10 cellular contexts compared by ENCODE assay signal in genomic region chr21:44427241-44428120, GRCh38. TPM values are rescaled to one million over a fixed set of nuclear protein-coding genes. Genes with fewer than 3 reads are reported as not detected.
A peak's percentile ranks its signal among the peaks of the same experiment; 100 is the strongest.
DNase-seq lines count a peak whose midpoint lies in the region; ATAC-seq, FAIRE-seq and TF ChIP-seq lines count a peak whose summit lies in the region.
"Had no signal": no experiment of that assay in that cellular context is flagged by ENCODE, and none has a peak within 500 bp of the region (broad histone marks: within the 10 kb centered on the region; RNA-seq: fewer than 3 reads in every experiment).

No MANE protein-coding gene starts in this region.

- H3K4me3 ChIP-seq in pancreas = no peak overlapping the region

- FAIRE-seq in pancreas (lab: Jason Lieb, UNC) = no peak
- no peak for FAIRE-seq in H54 (lab: Jason Lieb, UNC)
- FAIRE-seq: GM18507 had no signal

- H3K36me3 ChIP-seq in pancreas = no peaks in the 10 kb centered on the region

- no peak for TF ChIP-seq POLR2A in H54 (IDR thresholded peaks at IDR 0.05; ENCODE audit: low read depth, low read length)

- peak in 3 of 4 donors; percentile 33 to 41 (median 36) for ATAC-seq in pancreas

- no peak for TF ChIP-seq CTCF in pancreas (IDR thresholded peaks at IDR 0.05)

- no peak overlapping the region for H3K27ac ChIP-seq in pancreas

- peaks cover 0 to 4% (median 0%) of the 10 kb centered on the region in 4 donors for H3K9me3 ChIP-seq in pancreas

- intact Hi-C loops in pancreas (cut with DNase I) = no loop called here

- peak; percentile 27 for DNase-seq in activated CD4-positive, CD25-positive, alpha-beta regulatory T cell treated with anti-CD3 and anti-CD28 coated beads, Interleukin-2, amount 50 U/mL, for 72 hours
- no peak for DNase-seq in activated CD4-positive, CD25-positive, alpha-beta regulatory T cell (lab: John Stamatoyannopoulos, UW)
- DNase-seq in NCI-H2029 treated with DMSO at 0.1 percent for 48 hours (lab: John Stamatoyannopoulos, UW) (peak; percentile 80), pancreas (peak in 3 of 6 donors; percentile 12 to 53 (median 12)), NK-92 (lab: John Stamatoyannopoulos, UW; ENCODE audit: unreplicated experiment) (no peak), epidermal melanocyte (ENCODE audit: insufficient read length, low spot score) (no peak), H54 (ENCODE audit: insufficient read length, low spot score) (no peak)
- DNase-seq in activated CD8-positive, alpha-beta memory T cell treated with anti-CD3 and anti-CD28 coated beads, Interleukin-2, amount 50 U/mL, for 4 hours = peak; percentile 13
- DNase-seq: NCI-H1436 had no signal

- WGBS in pancreas, 2 donors = 69 to 79% methylated on average over 27 to 28 of the region's 28 CpGs

- H3K4me1 ChIP-seq in pancreas = no peaks in the 10 kb centered on the region

- H3K27me3 ChIP-seq in pancreas = no peaks in the 10 kb centered on the region

RNA-seq across cellular contexts. Expression of gene LRRC3, which starts 27.8 kb away (rescaled TPM):
- 1 to 10 TPM in 1 of 6 donors, under 1 TPM in 5; 0.35 to 1.7 (median 0.45) TPM for total RNA-seq in pancreas
- under 1 TPM; 0.46 to 0.66 TPM for polyA plus RNA-seq in pancreas

Comparison
In these comparisons a context has a peak if more than half of its experiments do, and no peak if none do; other contexts are left out.
1. DNase-seq: peak in activated CD4-positive, CD25-positive, alpha-beta regulatory T cell treated with anti-CD3 and anti-CD28 coated beads, Interleukin-2, amount 50 U/mL, for 72 hours (single experiment), NCI-H2029 treated with DMSO at 0.1 percent for 48 hours (single experiment) and activated CD8-positive, alpha-beta memory T cell treated with anti-CD3 and anti-CD28 coated beads, Interleukin-2, amount 50 U/mL, for 4 hours (single experiment); none in activated CD4-positive, CD25-positive, alpha-beta regulatory T cell (0 of 4), NK-92 (single experiment), epidermal melanocyte (single experiment) and H54 (single experiment).